In the genomic region with DNA sequence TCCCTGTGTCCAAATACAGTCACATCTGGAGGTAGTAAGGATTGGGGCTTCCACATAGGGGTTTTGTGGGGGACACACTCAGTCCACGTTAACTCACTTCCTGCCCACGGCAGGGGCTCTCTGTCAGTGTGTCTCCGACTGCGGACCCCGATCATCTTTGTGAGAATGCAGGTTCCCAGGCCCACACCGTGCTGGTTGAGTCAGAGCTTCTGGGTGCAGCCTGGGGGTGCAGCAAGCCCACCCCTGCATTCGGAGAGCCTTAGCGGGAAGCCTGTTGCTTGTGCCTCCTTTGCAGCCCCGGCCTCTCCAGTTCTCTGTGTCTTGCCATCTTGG, we compare ENCODE assay signal across 9 cellular contexts. TPM values are rescaled to one million over a fixed set of nuclear protein-coding genes. Genes with fewer than 3 reads are reported as not detected.
DNase-seq lines count a peak whose midpoint lies in the region; ATAC-seq, FAIRE-seq and TF ChIP-seq lines count a peak whose summit lies in the region.
"Had no signal": no experiment of that assay in that cellular context is flagged by ENCODE, and none has a peak within 500 bp of the region (broad histone marks: within the 10 kb centered on the region; RNA-seq: fewer than 3 reads in every experiment).

No MANE protein-coding gene starts in this region.

- H3T11ph ChIP-seq in H9 (ENCODE audit: low read length): no peak overlapping the region

- no peak overlapping the region for H3K23ac ChIP-seq in H9 (ENCODE audit: insufficient read length, low read depth, low read length)

- no peak for TF ChIP-seq EP300 in A549 (IDR thresholded peaks at IDR 0.05)

- no peak overlapping the region for H2BK5ac ChIP-seq in H9 (ENCODE audit: insufficient read length, low read length)

- H3K4me1 ChIP-seq in A549: peaks cover 84% of the 10 kb centered on the region
- H3K4me1 ChIP-seq in H9 (ENCODE audit: insufficient read depth, low read length): peaks cover 12% of the 10 kb centered on the region; the same call in 1 of the 2 replicates
- H3K4me1 ChIP-seq in adrenal gland (replicated peaks in 1 of 2): peaks cover 29 to 51% of the 10 kb centered on the region in 2 donors
- H3K4me1 ChIP-seq in naive thymus-derived CD4-positive, alpha-beta T cell (ENCODE audit: control insufficient read depth in 2 of 2, insufficient read depth in 2 of 2, low read length in 2 of 2): peaks cover 32 to 70% of the 10 kb centered on the region in 2 donors

- intact Hi-C loops in adrenal gland (cut with DNase I): no loop called here
- intact Hi-C loops in naive thymus-derived CD4-positive, alpha-beta T cell (cut with micrococcal nuclease): loop anchor here (1.0 to 10.0 kb wide), 10 partner anchors 11 to 210 kb away; a partner anchor contains a TSS

- no peak for TF ChIP-seq RAD21 in A549 (conservative IDR thresholded peaks at IDR 0.05 in 1 of 2, IDR thresholded peaks at IDR 0.05 in 1 of 2)

- H3K27ac ChIP-seq in A549 (peak overlapping the region; percentile 89 to 92), H9 (ENCODE audit: insufficient read length, low read depth, low read length) (no peak overlapping the region), adrenal gland (peak overlapping the region; percentile 66 to 86 (median 80))
- peak overlapping the region; percentile 82 for H3K27ac ChIP-seq in naive thymus-derived CD4-positive, alpha-beta T cell (ENCODE audit: low read depth, low read length)

- H3K56ac ChIP-seq in H9 (ENCODE audit: insufficient read length, low read depth, low read length): no peak overlapping the region

- no peak overlapping the region for H3K4ac ChIP-seq in H9 (ENCODE audit: low read depth, low read length)

- no peaks in the 10 kb centered on the region for H4K20me1 ChIP-seq in H9 (ENCODE audit: control insufficient read depth, insufficient read depth, insufficient read length)

- CTCF ChIA-PET in A549 (lab: Yijun Ruan, JAX): interaction anchor here (1.0 to 8.5 kb wide), 9 partner anchors 10 to 79 kb away, joined by 3 to 61 read pairs (median 6); a partner anchor contains a TSS
- CTCF ChIA-PET in naive thymus-derived CD4-positive, alpha-beta T cell (lab: Charles Lee): interaction anchor here (1.1 to 7.3 kb wide), 4 partner anchors 12 to 105 kb away, joined by 3 to 93 read pairs (median 26); a partner anchor contains a TSS

- H3K4me3 Mint-ChIP-seq in H9 (no peak overlapping the region), mesothelial cell of epicardium (no peak overlapping the region)
- peak overlapping the region; percentile 85 to 97 (median 94) for H3K4me3 Mint-ChIP-seq in naive thymus-derived CD4-positive, alpha-beta T cell

- FAIRE-seq in A549 (lab: Jason Lieb, UNC): no peak

- H3K4me2 ChIP-seq in A549 (peak overlapping the region; percentile 85), H9 (ENCODE audit: insufficient read depth, insufficient read length, low read length) (no peak overlapping the region)

- H3K36me3 ChIP-seq in adrenal gland (replicated peaks in 1 of 2): no peaks in the 10 kb centered on the region
- H3K36me3 ChIP-seq in naive thymus-derived CD4-positive, alpha-beta T cell (ENCODE audit: control insufficient read depth in 2 of 3, insufficient read depth in 3 of 3, low read length in 3 of 3): peaks cover 0 to 6% (median 0%) of the 10 kb centered on the region in 3 experiments

- no peaks in the 10 kb centered on the region for H3K27me3 Mint-ChIP-seq in H9 (ENCODE audit: low read depth)
- no peaks in the 10 kb centered on the region for H3K27me3 Mint-ChIP-seq in naive thymus-derived CD4-positive, alpha-beta T cell
- H3K27me3 Mint-ChIP-seq in mesothelial cell of epicardium (ENCODE audit: low read depth): no peaks in the 10 kb centered on the region

- 70% methylated on average over 8 of the region's 9 CpGs for WGBS in A549 (ENCODE audit: missing lambda C conversion rate)
- WGBS in H9 (ENCODE audit: extremely low coverage, insufficient read length, low lambda C conversion rate): no CpG with 5 or more reads among the region's 9 CpGs
- 60 to 91% (median 72%) methylated on average over 7 to 9 of the region's 9 CpGs for WGBS in adrenal gland, 4 donors

- H3K4me3 ChIP-seq in A549 (peak overlapping the region; percentile 25; the same call in 2 of the 3 replicates), adrenal gland (peak overlapping the region in 1 of 4 donors; percentile 7)
- peak overlapping the region; percentile 80 for H3K4me3 ChIP-seq in naive thymus-derived CD4-positive, alpha-beta T cell (ENCODE audit: low read length)

- H3K36me3 Mint-ChIP-seq in H9 (ENCODE audit: insufficient read depth in 1 of 3, low read depth in 3 of 3) (peaks cover 5 to 10% (median 5%) of the 10 kb centered on the region in 3 experiments; a peak in 5 of 7 replicates), mesothelial cell of epicardium (peaks cover 5% of the 10 kb centered on the region)
- H3K36me3 Mint-ChIP-seq in naive thymus-derived CD4-positive, alpha-beta T cell: peaks cover 0 to 29% (median 9%) of the 10 kb centered on the region in 5 donors

- no peak for TF ChIP-seq POLR2A in A549 (IDR thresholded peaks at IDR 0.05; ENCODE audit: low read length)
- TF ChIP-seq POLR2A in adrenal gland (IDR thresholded peaks at IDR 0.05): no peak

- H3K23me2 ChIP-seq in H9 (ENCODE audit: insufficient read length, low read depth, low read length, poor library complexity, severe bottlenecking): no peaks in the 10 kb centered on the region

- H2BK12ac ChIP-seq in H9 (ENCODE audit: insufficient read length, low read depth, low read length): no peak overlapping the region

- H2AFZ ChIP-seq in H9 (ENCODE audit: low read length): no peak overlapping the region

- no peak overlapping the region for H2BK15ac ChIP-seq in H9 (ENCODE audit: low read depth, low read length)

- H4K8ac ChIP-seq in H9 (replicated peaks; ENCODE audit: insufficient read length, low read depth, low read length): no peak overlapping the region

- no peak for DNase-seq in A549 (ENCODE audit: low read depth in 1 of 2, low spot score in 1 of 2)
- no peak for DNase-seq in H9
- DNase-seq in adrenal gland: no peak
- DNase-seq in naive thymus-derived CD4-positive, alpha-beta T cell: no peak
- DNase-seq in mesothelial cell of epicardium (ENCODE audit: low spot score in 2 of 2, unreplicated experiment in 2 of 2): no peak
- DNase-seq in SW480 (ENCODE audit: low spot score): no peak
- no peak for DNase-seq in SIG-M5 (lab: John Stamatoyannopoulos, UW)
- DNase-seq: NCI-H1417 had no signal

- no peak overlapping the region for H3K18ac ChIP-seq in H9 (ENCODE audit: insufficient read length, low read depth, low read length)

- peaks cover 7% of the 10 kb centered on the region; the same call in 1 of the 3 replicates for H3K9me3 ChIP-seq in A549
- H3K9me3 ChIP-seq in H9 (ENCODE audit: control insufficient read depth, low read depth, low read length): no peaks in the 10 kb centered on the region
- peaks cover 0 to 5% (median 0%) of the 10 kb centered on the region in 3 donors for H3K9me3 ChIP-seq in adrenal gland (replicated peaks in 1 of 3)
- H3K9me3 ChIP-seq in naive thymus-derived CD4-positive, alpha-beta T cell (ENCODE audit: control insufficient read depth in 2 of 3, low read length in 3 of 3): peaks cover 0 to 6% (median 5%) of the 10 kb centered on the region in 3 experiments

- no peak overlapping the region for H3K9ac ChIP-seq in H9 (ENCODE audit: extremely low read depth, insufficient read length, low read length)

- no peaks in the 10 kb centered on the region for H3K79me2 ChIP-seq in H9 (ENCODE audit: insufficient read depth, low read length)

- POLR2A ChIA-PET in A549 (lab: Yijun Ruan, JAX): interaction anchor here (2.0 kb wide), 1 partner anchor 78 kb away, joined by 7 read pairs; no protein-coding TSS in a partner anchor
- POLR2A ChIA-PET in naive thymus-derived CD4-positive, alpha-beta T cell (lab: Charles Lee): interaction anchor here (0.8 to 6.5 kb wide), 10 partner anchors 9 to 118 kb away, joined by 3 to 150 read pairs (median 6); a partner anchor contains a TSS

- no peak for ATAC-seq in A549
- ATAC-seq in naive thymus-derived CD4-positive, alpha-beta T cell: no peak
- no peak for ATAC-seq in GM19395 (IDR thresholded peaks at IDR 0.05; ENCODE audit: unreplicated experiment)

- H2BK20ac ChIP-seq in H9 (ENCODE audit: low read depth, low read length, poor library complexity, severe bottlenecking): no peak overlapping the region

- H3K27me3 ChIP-seq in H9 (ENCODE audit: insufficient read depth, low read length) (no peaks in the 10 kb centered on the region), adrenal gland (no peaks in the 10 kb centered on the region)
- no peaks in the 10 kb centered on the region for H3K27me3 ChIP-seq in naive thymus-derived CD4-positive, alpha-beta T cell (ENCODE audit: control insufficient read depth in 2 of 2, insufficient read depth in 2 of 2, low read length in 2 of 2)

- TF ChIP-seq CTCF in A549 (IDR thresholded peaks at IDR 0.05) (no peak), H9 (conservative IDR thresholded peaks at IDR 0.05) (no peak), adrenal gland (IDR thresholded peaks at IDR 0.05) (no peak), mesothelial cell of epicardium (IDR thresholded peaks at IDR 0.05; ENCODE audit: unreplicated experiment) (no peak)

- H3K4me1 Mint-ChIP-seq in H9: peaks cover 62 to 71% of the 10 kb centered on the region in 2 experiments
- peaks cover 61 to 97% (median 93%) of the 10 kb centered on the region in 7 donors for H3K4me1 Mint-ChIP-seq in naive thymus-derived CD4-positive, alpha-beta T cell
- peaks cover 34% of the 10 kb centered on the region for H3K4me1 Mint-ChIP-seq in mesothelial cell of epicardium

- no peak overlapping the region for H4K5ac ChIP-seq in H9 (ENCODE audit: insufficient read length, low read depth, low read length)

- H3K9me3 Mint-ChIP-seq in H9 (peaks cover 9 to 11% of the 10 kb centered on the region in 2 experiments; a peak in 3 of 5 replicates), mesothelial cell of epicardium (no peaks in the 10 kb centered on the region)
- H3K9me3 Mint-ChIP-seq in naive thymus-derived CD4-positive, alpha-beta T cell: peaks cover 0 to 5% (median 0%) of the 10 kb centered on the region in 11 donors

- H3K14ac ChIP-seq in H9 (ENCODE audit: insufficient read depth, low read length): peak overlapping the region; percentile 61; the same call in 1 of the 2 replicates

- H2BK120ac ChIP-seq in H9 (ENCODE audit: low read depth, low read length, poor library complexity, severe bottlenecking): no peak overlapping the region

- no peak overlapping the region for H4K91ac ChIP-seq in H9 (ENCODE audit: insufficient read length, low read depth, low read length)

- H3K27ac Mint-ChIP-seq in H9 (peak overlapping the region in 1 of 3 experiments; percentile 84; a peak in 3 of 7 replicates), mesothelial cell of epicardium (no peak overlapping the region)
- H3K27ac Mint-ChIP-seq in naive thymus-derived CD4-positive, alpha-beta T cell: peak overlapping the region; percentile 92 to 99 (median 98)

- H3K79me1 ChIP-seq in H9 (ENCODE audit: insufficient read depth, low read depth, low read length, poor library complexity, severe bottlenecking): no peaks in the 10 kb centered on the region

- H2AK5ac ChIP-seq in H9 (ENCODE audit: insufficient read length, low read length): no peak overlapping the region

RNA-seq across cellular contexts. Expression of a gene that starts 28.0 kb away (rescaled TPM):
- polyA plus RNA-seq in A549 (2011; rRNA removed) (37.8 and 44.4 TPM in 2 replicates), A549 (2017; fragmentation: RNase III; extraction: RNeasy Plus Mini Kit Qiagen cat#74134 plus additional on column Dnase treatment) (66.4 to 78.8 TPM (median 66.9 TPM) in 3 replicates), adrenal gland (10 to 100 TPM; 43.0 to 58.2 (median 45.9) TPM)
- 146 and 175 TPM in 2 replicates for polyA plus RNA-seq in A549 (2012; cell fraction: cytosol; rRNA removed)
- 151 and 164 TPM in 2 replicates for polyA plus RNA-seq in A549 (2012; cell fraction: nucleus; rRNA removed)
- 26.0 and 43.0 TPM in 2 replicates for polyA minus RNA-seq in A549 (2011; rRNA and poly(A)+ RNA removed)
- total RNA-seq in H9 (2021) (4.7 and 5.9 TPM in 2 replicates), adrenal gland (100 to 1,000 TPM in 1 of 8 donors, 10 to 100 TPM in 7; 49.9 to 118 (median 78.3) TPM), mesothelial cell of epicardium (17.4 to 20.0 TPM (median 17.5 TPM) in 3 replicates)
- total RNA-seq in naive thymus-derived CD4-positive, alpha-beta T cell: 10 to 100 TPM; 44.9 to 90.5 (median 65.8) TPM
- polyA plus RNA-seq in naive thymus-derived CD4-positive, alpha-beta T cell: 100 to 1,000 TPM; 105 to 137 TPM

Comparison
In these comparisons a context has a peak if more than half of its experiments do, and no peak if none do; other contexts are left out.
1. H3K4me3 Mint-ChIP-seq: peak in naive thymus-derived CD4-positive, alpha-beta T cell (10 of 10); none in H9 (0 of 2) and mesothelial cell of epicardium (single experiment).
2. intact Hi-C loops: an anchor here in naive thymus-derived CD4-positive, alpha-beta T cell (1.0 to 10.0 kb wide); none called in adrenal gland.